8 cellular contexts compared by ENCODE assay signal in the genomic region with DNA sequence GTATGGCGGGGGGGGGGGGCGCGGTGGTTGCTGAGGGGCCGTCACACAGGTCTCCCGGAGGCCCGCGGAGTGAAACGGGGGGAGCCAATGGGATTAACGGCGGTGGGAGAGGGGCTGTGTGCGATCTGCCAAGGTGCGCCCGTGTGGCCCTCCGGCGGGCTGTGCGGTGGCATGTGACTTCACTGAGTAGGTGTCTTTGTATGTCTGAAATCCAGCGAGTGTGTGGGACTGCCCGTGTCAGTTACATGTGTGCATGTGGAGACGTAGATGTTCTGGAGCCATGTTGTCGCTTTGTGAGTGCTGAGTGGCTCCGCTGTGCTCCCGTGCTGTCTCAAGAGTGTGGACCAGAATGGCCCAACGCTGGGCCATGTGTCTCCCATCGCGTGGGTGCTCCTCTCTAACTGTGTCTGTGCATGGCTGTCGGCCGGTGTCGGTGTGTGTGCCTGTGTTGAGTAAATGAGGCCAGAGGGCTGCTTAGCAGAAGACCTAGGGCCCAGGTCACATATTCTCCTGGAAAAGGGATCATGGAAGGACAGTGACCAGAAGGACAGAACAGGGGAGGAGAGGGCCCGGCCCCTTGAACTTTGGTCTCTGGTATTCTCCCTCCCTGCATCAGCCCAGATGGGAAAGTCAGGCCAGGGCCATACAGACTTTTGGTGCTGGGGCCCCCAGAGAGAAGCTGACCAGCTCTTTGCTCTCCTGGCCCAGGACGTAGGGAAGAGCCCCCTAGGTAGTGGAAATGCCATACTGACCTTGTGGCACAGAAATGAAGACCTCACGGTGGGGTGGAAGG. TPM values are rescaled to one million over a fixed set of nuclear protein-coding genes. Genes with fewer than 3 reads are reported as not detected.
DNase-seq lines count a peak whose midpoint lies in the region; ATAC-seq and TF ChIP-seq lines count a peak whose summit lies in the region.

No MANE protein-coding gene starts in this region.

- TF ChIP-seq CTCF in fibroblast of the aortic adventitia (IDR thresholded peaks at IDR 0.05; ENCODE audit: insufficient read depth, low read length), result no peak

- H3K14ac ChIP-seq in trophoblast cell (ENCODE audit: low read length), result peak overlapping the region; percentile 10

- H4K91ac ChIP-seq in trophoblast cell (ENCODE audit: low read depth, low read length), result no peak overlapping the region

- no peak overlapping the region for H2BK120ac ChIP-seq in trophoblast cell (ENCODE audit: insufficient read depth, low read length, poor library complexity)

- H2BK5ac ChIP-seq in trophoblast cell (ENCODE audit: low read depth, low read length, poor library complexity), result no peak overlapping the region

- peak overlapping the region; percentile 9 for H3K18ac ChIP-seq in trophoblast cell (ENCODE audit: low read length)

- H2AK5ac ChIP-seq in trophoblast cell (ENCODE audit: low read length), result no peak overlapping the region

- peak overlapping the region; percentile 91 for H3K4me2 ChIP-seq in trophoblast cell (ENCODE audit: low read length)

- no CpG with 5 or more reads among the region's 31 CpGs for whole genome bisulfite sequencing in trophoblast cell (ENCODE audit: extremely low coverage, insufficient coverage, insufficient read length)

- ATAC-seq in HG03039 (IDR thresholded peaks at IDR 0.05; ENCODE audit: unreplicated experiment), result no peak
- no peak for ATAC-seq in GM21825 (IDR thresholded peaks at IDR 0.05; ENCODE audit: unreplicated experiment)

- H4K12ac ChIP-seq in trophoblast cell (ENCODE audit: low read depth, low read length), result no peak overlapping the region

- H3K9me3 ChIP-seq in trophoblast cell (ENCODE audit: insufficient read depth, low read depth, low read length), result peaks cover 2% of the 10 kb centered on the region

- peaks cover 21 to 24% of the 10 kb centered on the region in 2 experiments for H3K36me3 ChIP-seq in trophoblast cell (ENCODE audit: control insufficient read depth in 1 of 2, insufficient read depth in 2 of 2, low read length in 2 of 2)

- H4K8ac ChIP-seq in trophoblast cell (ENCODE audit: low read depth, low read length), result no peak overlapping the region

- peak overlapping the region; percentile 91 for H3K4me3 ChIP-seq in fibroblast of the aortic adventitia (ENCODE audit: low read depth, low read length)
- H3K4me3 ChIP-seq in trophoblast cell (ENCODE audit: low read depth, low read length), result peak overlapping the region; percentile 92

- DNase-seq in DMS 273 (lab: John Stamatoyannopoulos, UW; ENCODE audit: unreplicated experiment) (peak; percentile 44), DMS 273 treated with DMSO at 0.1 percent for 48 hours (lab: John Stamatoyannopoulos, UW) (no peak), SW480 (ENCODE audit: low spot score) (peak; percentile 62), fibroblast of the aortic adventitia (ENCODE audit: low read depth) (no peak), trophoblast cell (peak in 1 of 2 donors; percentile 9)
- DNase-seq in activated effector memory CD4-positive, alpha-beta T cell treated with anti-CD3 and anti-CD28 coated beads, Interleukin-2, amount 50 U/mL, for 16 hours, result no peak

- peak overlapping the region; percentile 70 for H3K9ac ChIP-seq in trophoblast cell (ENCODE audit: low read length)

- peak overlapping the region; percentile 3 for H2AFZ ChIP-seq in trophoblast cell (ENCODE audit: insufficient read depth, low read length, poor library complexity)

- H3K23ac ChIP-seq in trophoblast cell (ENCODE audit: low read length), result peak overlapping the region; percentile 55

- peaks cover 23 to 32% of the 10 kb centered on the region in 2 experiments for H3K4me1 ChIP-seq in trophoblast cell (ENCODE audit: control insufficient read depth in 1 of 2, insufficient read depth in 2 of 2, low read length in 2 of 2)

- H3K79me1 ChIP-seq in trophoblast cell (ENCODE audit: low read length), result peaks cover 30% of the 10 kb centered on the region

- H3K4ac ChIP-seq in trophoblast cell (ENCODE audit: low read depth, low read length), result peak overlapping the region; percentile 66

- no peak overlapping the region for H3K27ac ChIP-seq in trophoblast cell (ENCODE audit: low read depth, low read length)

- H3K79me2 ChIP-seq in trophoblast cell (ENCODE audit: control insufficient read depth, insufficient read depth, low read length, poor library complexity), result peaks cover 18% of the 10 kb centered on the region

- H3K27me3 ChIP-seq in trophoblast cell (ENCODE audit: insufficient read depth, low read length), result no peaks in the 10 kb centered on the region

- no peak overlapping the region for H2BK12ac ChIP-seq in trophoblast cell (ENCODE audit: low read length)

RNA-seq across cellular contexts. Expression of gene PTMS, which starts 1.6 kb away (rescaled TPM):
- 61.6 and 575 TPM in 2 replicates for total RNA-seq in fibroblast of the aortic adventitia (ENCODE audit: low replicate concordance)
- 441 and 482 TPM in 2 replicates for polyA plus RNA-seq in trophoblast cell (2013)

RNA-seq across cellular contexts. Expression of gene LAG3, which starts 4.5 kb away (rescaled TPM):
- 0.16 TPM in 1 of 2 replicates, not detected in the other for total RNA-seq in fibroblast of the aortic adventitia (ENCODE audit: low replicate concordance)
- polyA plus RNA-seq in trophoblast cell (2013), result 0.29 and 0.37 TPM in 2 replicates

RNA-seq across cellular contexts. Expression of gene MLF2, which starts 14.8 kb away (rescaled TPM):
- 29.5 and 104 TPM in 2 replicates for total RNA-seq in fibroblast of the aortic adventitia (ENCODE audit: low replicate concordance)
- 219 and 234 TPM in 2 replicates for polyA plus RNA-seq in trophoblast cell (2013)

RNA-seq across cellular contexts. Expression of gene CD4, which starts 21.5 kb away (rescaled TPM):
- 1.6 TPM in 1 of 2 replicates, not detected in the other for total RNA-seq in fibroblast of the aortic adventitia (ENCODE audit: low replicate concordance)
- 0.04 TPM in 2 replicates for polyA plus RNA-seq in trophoblast cell (2013)

RNA-seq across cellular contexts. Expression of gene COPS7A, which starts 43.9 kb away (rescaled TPM):
- 71.1 and 86.0 TPM in 2 replicates for total RNA-seq in fibroblast of the aortic adventitia (ENCODE audit: low replicate concordance)
- 30.5 and 31.7 TPM in 2 replicates for polyA plus RNA-seq in trophoblast cell (2013)

Comparison
In these comparisons a context has a peak if more than half of its experiments do, and no peak if none do; other contexts are left out.
1. DNase-seq: peak in DMS 273 (single experiment) and SW480 (single experiment); none in DMS 273 treated with DMSO at 0.1 percent for 48 hours (single experiment), fibroblast of the aortic adventitia (single experiment) and activated effector memory CD4-positive, alpha-beta T cell treated with anti-CD3 and anti-CD28 coated beads, Interleukin-2, amount 50 U/mL, for 16 hours (single experiment).